In genomic region chr16:88102597-88102996, GRCh38 we compare ENCODE assay signal across 25 cellular contexts.
"Had no signal": no experiment of that assay in that cellular context is flagged by ENCODE, and none has a peak within 500 bp of the region (broad histone marks: within the 10 kb centered on the region; RNA-seq: fewer than 3 reads in every experiment).

No MANE protein-coding gene starts in this region.

- H3K4me1 ChIP-seq: esophagus squamous epithelium, left ventricle myocardium inferior, prostate gland, tibial artery, upper lobe of right lung had no signal

- FAIRE-seq: bronchial epithelial cell, colon, endometrium had no signal

- DNase-seq: activated CD4-positive, alpha-beta T cell treated with anti-CD3 and anti-CD28 coated beads for 1 hour; activated CD4-positive, alpha-beta T cell treated with anti-CD3 and anti-CD28 coated beads, Interleukin-2, amount 10 ng/mL, durations not matched to agents 7 days and 5 days; activated CD8-positive, alpha-beta T cell treated with anti-CD3 and anti-CD28 coated beads for 36 hours; activated gamma-delta T cell treated with Interleukin-2 at 50 U/mL for 16 hours; activated T-cell treated with anti-CD3 and anti-CD28 coated beads, Interleukin-2, amount 50 U/mL, for 4 hours; dermis blood vessel endothelial cell; effector CD4-positive, alpha-beta T cell; esophagus squamous epithelium; foreskin melanocyte; left ventricle myocardium inferior; retina; stimulated activated naive CD4-positive, alpha-beta T cell; T-helper 9 cell; tibial artery; upper lobe of right lung had no signal

- H3K27ac ChIP-seq: epithelial cell of prostate, esophagus squamous epithelium, left ventricle myocardium inferior, ovary, prostate gland, suprapubic skin, tibial artery, upper lobe of right lung had no signal

- H3K27me3 ChIP-seq: ovary had no signal

- H3K36me3 ChIP-seq: esophagus squamous epithelium, left ventricle myocardium inferior, ovary, prostate gland, suprapubic skin, tibial artery, upper lobe of right lung had no signal

- H3K4me3 ChIP-seq: esophagus squamous epithelium, left ventricle myocardium inferior, ovary, prostate gland, suprapubic skin, tibial artery, upper lobe of right lung had no signal

- H3K9me3 ChIP-seq: ovary, prostate gland, suprapubic skin, upper lobe of right lung had no signal

- ATAC-seq: activated CD8-positive, alpha-beta T cell treated with anti-CD3 and anti-CD28 coated beads for 36 hours; activated naive CD4-positive, alpha-beta T cell treated with anti-CD3 and anti-CD28 coated beads, Interleukin-2, amount 50 U/mL, for 72 hours; activated T-cell treated with anti-CD3 and anti-CD28 coated beads, Interleukin-2, amount 50 U/mL, for 4 hours; activated T-helper 17 cell treated with anti-CD3 and anti-CD28 coated beads, Interleukin-2, amount 50 U/mL, for 72 hours; upper lobe of right lung; WTC11 had no signal
